In the genomic region with DNA sequence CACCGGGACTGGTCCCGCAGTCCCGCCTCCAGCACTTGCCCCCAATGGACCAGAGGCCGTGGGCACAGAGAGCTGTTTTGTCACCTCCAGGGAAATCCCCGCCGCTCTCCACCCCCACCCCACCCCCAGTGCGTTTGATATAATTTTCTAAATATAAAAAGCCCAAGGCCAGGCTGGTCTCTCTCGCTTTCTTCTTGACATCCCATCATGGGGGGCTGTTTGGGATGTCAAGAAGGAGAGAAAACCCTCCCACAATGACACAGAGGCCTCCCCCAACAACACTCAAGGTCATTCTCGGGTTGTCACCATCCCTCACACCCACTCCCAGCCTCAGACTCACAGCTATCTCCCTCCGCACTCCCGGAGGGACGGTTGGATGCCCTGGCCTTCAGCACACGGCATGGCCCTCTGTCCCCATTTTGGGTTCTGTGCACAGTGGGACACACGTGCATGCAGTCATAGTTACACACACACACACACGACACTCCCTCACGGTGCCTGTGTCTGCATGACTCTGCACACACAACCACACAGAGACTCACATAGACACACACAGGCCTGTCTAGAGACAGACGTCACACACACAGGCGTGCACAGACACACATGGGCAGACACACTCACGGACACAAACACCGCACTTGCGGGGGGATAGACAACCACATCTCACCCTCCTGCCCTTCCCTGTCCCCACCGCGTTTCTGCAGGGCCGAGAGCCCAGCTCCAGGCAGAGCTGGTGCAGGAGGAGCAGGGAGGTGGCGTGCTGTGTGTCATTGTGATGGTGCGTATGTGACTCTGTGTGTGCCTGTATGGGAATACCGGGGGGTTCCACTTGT, we compare ENCODE assay signal across 9 cellular contexts. TPM values are rescaled to one million over a fixed set of nuclear protein-coding genes. Genes with fewer than 3 reads are reported as not detected.
DNase-seq lines count a peak whose midpoint lies in the region; ATAC-seq and TF ChIP-seq lines count a peak whose summit lies in the region.
"Had no signal": no experiment of that assay in that cellular context is flagged by ENCODE, and none has a peak within 500 bp of the region (broad histone marks: within the 10 kb centered on the region; RNA-seq: fewer than 3 reads in every experiment).

No MANE protein-coding gene starts in this region.

- H3K27me3 Mint-ChIP-seq in natural killer cell treated with Interleukin-12 subunit alpha and Interleukin-12 subunit beta and Interleukin-15 and Interleukin-18, amount 100 ng/mL, for 72 hours, result peaks cover 0 to 3% of the 10 kb centered on the region in 2 donors

- peaks cover 36 to 45% of the 10 kb centered on the region in 2 donors for H3K4me1 Mint-ChIP-seq in natural killer cell treated with Interleukin-12 subunit alpha and Interleukin-12 subunit beta and Interleukin-15 and Interleukin-18, amount 100 ng/mL, for 72 hours (ENCODE audit: low read depth in 2 of 2)

- peak overlapping the region in 1 of 2 donors; percentile 18 for H3K27ac Mint-ChIP-seq in natural killer cell treated with Interleukin-12 subunit alpha and Interleukin-12 subunit beta and Interleukin-15 and Interleukin-18, amount 100 ng/mL, for 72 hours

- DNase-seq in Right ventricle myocardium inferior (ENCODE audit: missing footprints) (peak; percentile 48), cardiac septum (ENCODE audit: low spot score) (no peak), coronary artery (ENCODE audit: low spot score) (no peak), NCI-H2029 treated with DMSO at 0.1 percent for 48 hours (lab: John Stamatoyannopoulos, UW) (no peak), GF-D8 (lab: John Stamatoyannopoulos, UW) (no peak), SIG-M5 treated with dmso at 0.1 percent for 504 hours (lab: John Stamatoyannopoulos, UW; ENCODE audit: unreplicated experiment) (no peak), NCI-H82 treated with DMSO at 0.1 percent for 48 hours (lab: John Stamatoyannopoulos, UW; ENCODE audit: unreplicated experiment) (no peak)
- DNase-seq in natural killer cell treated with Interleukin-12 subunit alpha and Interleukin-12 subunit beta and Interleukin-15 and Interleukin-18, amount 100 ng/mL, for 72 hours (ENCODE audit: low spot score), result no peak
- DNase-seq: T1000 had no signal

- H3K36me3 Mint-ChIP-seq in natural killer cell treated with Interleukin-12 subunit alpha and Interleukin-12 subunit beta and Interleukin-15 and Interleukin-18, amount 100 ng/mL, for 72 hours, result no peaks in the 10 kb centered on the region

- ATAC-seq in Right ventricle myocardium inferior, result no peak
- ATAC-seq in natural killer cell treated with Interleukin-12 subunit alpha and Interleukin-12 subunit beta and Interleukin-15 and Interleukin-18, amount 100 ng/mL, for 72 hours, result no peak

- intact Hi-C loops in Right ventricle myocardium inferior (cut with DNase I) (loop anchor here (2.0 to 5.0 kb wide), 2 partner anchors 25 to 34 kb away; no protein-coding TSS in a partner anchor), cardiac septum (cut with DNase I) (loop anchor here (2.0 kb wide), 2 partner anchors 43 to 67 kb away; no protein-coding TSS in a partner anchor)

- peak overlapping the region; percentile 94 to 100 for H3K27ac ChIP-seq in coronary artery

- peak overlapping the region; percentile 99 for H3K4me3 ChIP-seq in coronary artery

- H3K4me3 Mint-ChIP-seq in natural killer cell treated with Interleukin-12 subunit alpha and Interleukin-12 subunit beta and Interleukin-15 and Interleukin-18, amount 100 ng/mL, for 72 hours, result peak overlapping the region; percentile 84

- no peak for TF ChIP-seq CTCF in coronary artery (IDR thresholded peaks at IDR 0.05)

- no peaks in the 10 kb centered on the region for H3K9me3 Mint-ChIP-seq in natural killer cell treated with Interleukin-12 subunit alpha and Interleukin-12 subunit beta and Interleukin-15 and Interleukin-18, amount 100 ng/mL, for 72 hours

RNA-seq across cellular contexts. Expression of a gene that starts 4.8 kb away (rescaled TPM):
- total RNA-seq in Right ventricle myocardium inferior (164 TPM), cardiac septum (178 TPM)
- total RNA-seq in natural killer cell treated with Interleukin-12 subunit alpha and Interleukin-12 subunit beta and Interleukin-15 and Interleukin-18, amount 100 ng/mL, for 72 hours, result 10 to 100 TPM; 21.4 to 41.7 TPM
